In genomic region chr9:85061969-85062368, GRCh38 we compare ENCODE assay signal across 20 cellular contexts.
DNase-seq lines count a peak whose midpoint lies in the region; ATAC-seq, FAIRE-seq and TF ChIP-seq lines count a peak whose summit lies in the region.
"Had no signal": no experiment of that assay in that cellular context is flagged by ENCODE, and none has a peak within 500 bp of the region (broad histone marks: within the 10 kb centered on the region; RNA-seq: fewer than 3 reads in every experiment).

No MANE protein-coding gene starts in this region.

- peaks cover 0 to 4% (median 2%) of the 10 kb centered on the region in 4 experiments; a peak in 3 of 7 replicates for H3K4me1 ChIP-seq in H1 (replicated peaks in 1 of 4; ENCODE audit: control insufficient read depth in 3 of 4, insufficient read depth in 4 of 4, low read length in 3 of 4)
- H3K4me1 ChIP-seq: BE2C had no signal

- no peak overlapping the region for H4K5ac ChIP-seq in H1 (ENCODE audit: insufficient read length, low read depth, low read length)

- no peak overlapping the region for H2BK12ac ChIP-seq in H1 (ENCODE audit: low read depth, low read length)

- H3K79me2 ChIP-seq in H1 (ENCODE audit: control insufficient read depth in 1 of 2, insufficient read depth in 2 of 2, low read length in 2 of 2): no peaks in the 10 kb centered on the region

- H3K4me3 ChIP-seq in H1 (ENCODE audit: extremely low read depth in 1 of 4, insufficient read depth in 2 of 4, low read depth in 3 of 4, low read length in 4 of 4) (no peak overlapping the region), MG63 (no peak overlapping the region), lower leg skin (ENCODE audit: low read depth, poor library complexity, severe bottlenecking) (no peak overlapping the region)

- no peak overlapping the region for H3K23ac ChIP-seq in H1 (ENCODE audit: insufficient read length)

- H3K4me2 ChIP-seq in H1 (ENCODE audit: insufficient read depth in 1 of 2, low read depth in 2 of 2, low read length in 2 of 2): no peak overlapping the region

- no peak overlapping the region for H2BK15ac ChIP-seq in H1 (ENCODE audit: low read length)

- no peaks in the 10 kb centered on the region for H3K79me1 ChIP-seq in H1 (ENCODE audit: low read depth, low read length)

- H3K9ac ChIP-seq in H1 (replicated peaks in 1 of 4; ENCODE audit: extremely low read depth in 1 of 4, low read depth in 3 of 4, low read length in 3 of 4): no peak overlapping the region

- intact Hi-C loops in lower leg skin (cut with DNase I; ENCODE audit: low total_unique reads): no loop called here

- POLR2A ChIA-PET in H1 (lab: Charles Lee; ENCODE audit: partially characterized antibody): no interaction called here

- ATAC-seq in GM18511 (IDR thresholded peaks at IDR 0.05; ENCODE audit: unreplicated experiment) (peak; percentile 44), HG03342 (IDR thresholded peaks at IDR 0.05; ENCODE audit: unreplicated experiment) (peak; percentile 38)

- no peak overlapping the region for H3K56ac ChIP-seq in H1 (replicated peaks; ENCODE audit: insufficient read length, low read depth, low read length)

- H2BK5ac ChIP-seq in H1 (ENCODE audit: low read depth, low read length): no peak overlapping the region

- H3K9me3 ChIP-seq in H1 (ENCODE audit: insufficient read depth in 2 of 2, low read depth in 1 of 2, low read length in 1 of 2): no peaks in the 10 kb centered on the region
- no peaks in the 10 kb centered on the region for H3K9me3 ChIP-seq in MG63
- H3K9me3 ChIP-seq: BE2C had no signal

- H2AK5ac ChIP-seq in H1 (ENCODE audit: low read depth, low read length): no peak overlapping the region

- DNase-seq in H1 (ENCODE audit: low read depth in 1 of 2, low spot score in 2 of 2) (no peak), MG63 (no peak), lower leg skin (ENCODE audit: low spot score in 2 of 2) (no peak), NCI-H748 (lab: John Stamatoyannopoulos, UW; ENCODE audit: unreplicated experiment) (no peak), SW 1271 (lab: John Stamatoyannopoulos, UW) (no peak)
- DNase-seq: ACHN; BE2C; C1 segment of cervical spinal cord; CD4-positive, CD25-positive, alpha-beta regulatory T cell; CD8-positive, alpha-beta memory T cell; COR-L47; DMS 273 treated with DMSO at 0.1 percent for 48 hours; DMS53; HCEC 1CT; Kasumi-1; KG1 had no signal

- H3K18ac ChIP-seq in H1 (ENCODE audit: extremely low read depth, low read length): no peak overlapping the region

- H2BK120ac ChIP-seq in H1 (replicated peaks; ENCODE audit: low read depth, low read length): no peak overlapping the region

- CTCF ChIA-PET in H1 (lab: Charles Lee; ENCODE audit: partially characterized antibody): interaction anchor here (0.6 to 0.9 kb wide), 2 partner anchors 11 to 179 kb away, joined by 3 read pairs; no protein-coding TSS in a partner anchor

- no peak overlapping the region for H3K14ac ChIP-seq in H1 (ENCODE audit: insufficient read length)

- 92% methylated on average over 1 of the region's 1 CpG; no CpG with 5 or more reads in 1 of the 2 experiments for WGBS in H1 (ENCODE audit: extremely low coverage in 1 of 2, insufficient coverage in 1 of 2, insufficient read length in 1 of 2, insufficient replicate concordance in 2 of 2, low coverage in 1 of 2, low lambda C conversion rate in 2 of 2, missing lambda C conversion rate in 1 of 2), 2 experiments
- 91 to 94% methylated on average over 1 of the region's 1 CpG for WGBS in lower leg skin, 2 donors

- peak overlapping the region; percentile 59; the same call in 1 of the 2 replicates for H2AFZ ChIP-seq in H1 (ENCODE audit: low read length)

- H3K27me3 ChIP-seq in H1 (replicated peaks in 1 of 4; ENCODE audit: control insufficient read depth in 3 of 4, extremely low read depth in 1 of 4, insufficient read depth in 3 of 4, low read length in 3 of 4) (no peaks in the 10 kb centered on the region), MG63 (no peaks in the 10 kb centered on the region)
- H3K27me3 ChIP-seq: BE2C had no signal

- FAIRE-seq in H1 (lab: Jason Lieb, UNC): no peak
- FAIRE-seq: A204.1, G401.6 had no signal

- H2BK20ac ChIP-seq in H1 (ENCODE audit: low read length): no peak overlapping the region

- H4K20me1 ChIP-seq in H1 (replicated peaks in 1 of 2; ENCODE audit: control insufficient read depth in 1 of 2, insufficient read depth in 2 of 2, low read length in 2 of 2): no peaks in the 10 kb centered on the region

- TF ChIP-seq RAD21 in H1 (IDR thresholded peaks at IDR 0.05 in 1 of 2, conservative IDR thresholded peaks at IDR 0.05 in 1 of 2; ENCODE audit: low read depth in 2 of 2, low read length in 2 of 2): no peak

- H3K36me3 ChIP-seq in H1 (ENCODE audit: control insufficient read depth in 2 of 4, insufficient read depth in 4 of 4, low read length in 3 of 4) (no peaks in the 10 kb centered on the region), MG63 (no peaks in the 10 kb centered on the region)
- H3K36me3 ChIP-seq: BE2C had no signal

- H3K4ac ChIP-seq in H1 (replicated peaks; ENCODE audit: insufficient read length, low read depth, low read length): no peak overlapping the region

- no peak overlapping the region for H3K27ac ChIP-seq in H1 (ENCODE audit: low read depth, low read length)

- TF ChIP-seq EP300 in H1 (IDR thresholded peaks at IDR 0.05; ENCODE audit: borderline replicate concordance in 1 of 2, low read depth in 2 of 2, low read length in 2 of 2): no peak

- no peak overlapping the region for H4K8ac ChIP-seq in H1 (ENCODE audit: extremely low read depth, insufficient read depth, low read length)

- H3K23me2 ChIP-seq in H1 (ENCODE audit: low read depth, low read length): no peaks in the 10 kb centered on the region

- TF ChIP-seq POLR2A in H1 (IDR thresholded peaks at IDR 0.05; ENCODE audit: control extremely low read depth in 1 of 2, low read depth in 2 of 2, low read length in 2 of 2) (no peak), lower leg skin (IDR thresholded peaks at IDR 0.05) (no peak)

- no peak overlapping the region for H4K91ac ChIP-seq in H1 (replicated peaks; ENCODE audit: insufficient read length, low read length)

- TF ChIP-seq CTCF in H1 (IDR thresholded peaks at IDR 0.05; ENCODE audit: control extremely low read depth in 1 of 3, insufficient read depth in 1 of 3, low read depth in 1 of 3, low read length in 3 of 3): no peak
- TF ChIP-seq CTCF in lower leg skin (IDR thresholded peaks at IDR 0.05): no peak

TF ChIP-seq in H1, 55 proteins besides CTCF, POLR2A, EP300 and RAD21:
- TF ChIP-seq CEBPB (IDR thresholded peaks at IDR 0.05; ENCODE audit: low read depth, low read length): no peak
- no peak for TF ChIP-seq CHD1 (IDR thresholded peaks at IDR 0.05; ENCODE audit: low read depth, low read length)
- TF ChIP-seq KDM1A (IDR thresholded peaks at IDR 0.05; ENCODE audit: borderline replicate concordance, low read length): no peak
- TF ChIP-seq GTF2F1 (IDR thresholded peaks at IDR 0.05; ENCODE audit: borderline replicate concordance, low read depth, low read length): no peak
- TF ChIP-seq MAX (IDR thresholded peaks at IDR 0.05): no peak
- TF ChIP-seq SRF (IDR thresholded peaks at IDR 0.05; ENCODE audit: low read depth, low read length): no peak
- no peak for TF ChIP-seq HDAC2 (IDR thresholded peaks at IDR 0.05; ENCODE audit: borderline replicate concordance in 1 of 2, low read depth in 2 of 2, low read length in 2 of 2)
- no peak for TF ChIP-seq RXRA (IDR thresholded peaks at IDR 0.05; ENCODE audit: insufficient read depth, low read depth, low read length)
- TF ChIP-seq RBBP5 (IDR thresholded peaks at IDR 0.05; ENCODE audit: borderline replicate concordance, low read depth, low read length): no peak
TF ChIP-seq in H1: peak in this region for 0.
